In the genomic region with DNA sequence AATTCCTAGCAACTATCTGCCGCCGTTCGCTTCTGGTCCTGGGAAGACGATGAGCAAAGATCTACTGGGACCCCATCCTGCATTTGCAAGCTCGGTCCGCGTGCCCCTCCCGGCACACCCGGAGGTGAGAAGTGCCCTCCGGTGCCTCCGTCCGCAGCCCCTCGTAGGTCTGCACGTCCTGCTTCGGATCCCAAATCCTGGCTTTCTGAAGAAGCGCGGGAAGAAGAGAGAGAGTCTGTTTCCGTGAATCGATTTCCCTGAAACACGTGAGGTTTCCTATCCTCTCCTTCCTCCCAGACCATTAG, we compare ENCODE assay signal across 8 cellular contexts. TPM values are rescaled to one million over a fixed set of nuclear protein-coding genes. Genes with fewer than 3 reads are reported as not detected.
DNase-seq lines count a peak whose midpoint lies in the region; ATAC-seq and TF ChIP-seq lines count a peak whose summit lies in the region.

No MANE protein-coding gene starts in this region.

- H3K27ac Mint-ChIP-seq in chondrocyte (ENCODE audit: unreplicated experiment) = no peak overlapping the region

- intact Hi-C loops in Right ventricle myocardium inferior (cut with DNase I) (loop anchor here (1.0 to 5.0 kb wide), 5 partner anchors 304 to 843 kb away; no protein-coding TSS in a partner anchor), uterus (cut with DNase I; ENCODE audit: low total_unique reads) (loop anchor here (10.0 kb wide), 2 partner anchors 619 to 969 kb away; no protein-coding TSS in a partner anchor)

- no peak for TF ChIP-seq POLR2A in uterus (IDR thresholded peaks at IDR 0.05)

- no peaks in the 10 kb centered on the region for H3K36me3 ChIP-seq in cardiac muscle cell
- no peaks in the 10 kb centered on the region for H3K36me3 ChIP-seq in muscle layer of colon (ENCODE audit: insufficient read depth, low read length)
- H3K36me3 ChIP-seq in uterus = no peaks in the 10 kb centered on the region

- H3K27me3 ChIP-seq in cardiac muscle cell (peaks cover 96% of the 10 kb centered on the region), muscle layer of colon (ENCODE audit: control insufficient read depth in 1 of 2, insufficient read depth in 2 of 2, low read length in 2 of 2) (peaks cover 8 to 28% of the 10 kb centered on the region in 2 donors), uterus (no peaks in the 10 kb centered on the region)

- H3K36me3 Mint-ChIP-seq in chondrocyte (ENCODE audit: low read depth) = no peaks in the 10 kb centered on the region

- no peaks in the 10 kb centered on the region for H3K9me3 ChIP-seq in cardiac muscle cell (ENCODE audit: low read depth)
- no peaks in the 10 kb centered on the region for H3K9me3 ChIP-seq in muscle layer of colon (ENCODE audit: low read length)
- H3K9me3 ChIP-seq in uterus = no peaks in the 10 kb centered on the region

- H3K27ac ChIP-seq in cardiac muscle cell (no peak overlapping the region), muscle layer of colon (ENCODE audit: low read depth, low read length) (peak overlapping the region; percentile 52), uterus (peak overlapping the region; percentile 61 to 63)

- H3K4me3 ChIP-seq in cardiac muscle cell (peak overlapping the region; percentile 22), muscle layer of colon (ENCODE audit: low read depth in 1 of 2, low read length in 2 of 2) (peak overlapping the region; percentile 50 to 69), uterus (peak overlapping the region; percentile 51 to 52)

- peaks cover 25% of the 10 kb centered on the region for H3K4me1 Mint-ChIP-seq in chondrocyte (ENCODE audit: low read depth)

- no peak for TF ChIP-seq CTCF in cardiac muscle cell (IDR thresholded peaks at IDR 0.05; ENCODE audit: low read depth, low read length)
- TF ChIP-seq CTCF in chondrocyte (IDR thresholded peaks at IDR 0.05) = no peak
- TF ChIP-seq CTCF in uterus (IDR thresholded peaks at IDR 0.05) = no peak

- DNase-seq in cardiac muscle cell (ENCODE audit: low read depth in 1 of 2, low spot score in 1 of 2) (no peak), Right ventricle myocardium inferior (ENCODE audit: missing footprints) (no peak), chondrocyte (ENCODE audit: low spot score) (no peak), uterus (no peak), HT-29 (ENCODE audit: low spot score) (no peak), NCI-H1105 treated with DMSO at 0.1 percent for 48 hours (lab: John Stamatoyannopoulos, UW) (no peak), NCI-H69 (lab: John Stamatoyannopoulos, UW) (no peak)

- H3K9ac ChIP-seq in muscle layer of colon (ENCODE audit: low read length) = peak overlapping the region; percentile 18

- H3K27me3 Mint-ChIP-seq in chondrocyte (ENCODE audit: low read depth) = peaks cover 2% of the 10 kb centered on the region

- no peak for ATAC-seq in Right ventricle myocardium inferior

- no peaks in the 10 kb centered on the region for H3K9me3 Mint-ChIP-seq in chondrocyte (ENCODE audit: low read depth)

- H3K4me3 Mint-ChIP-seq in chondrocyte (ENCODE audit: unreplicated experiment) = peak overlapping the region; percentile 86

- H3K4me1 ChIP-seq in cardiac muscle cell (ENCODE audit: low read depth) (no peaks in the 10 kb centered on the region), muscle layer of colon (ENCODE audit: insufficient read depth, low read length) (peaks cover 35% of the 10 kb centered on the region), uterus (no peaks in the 10 kb centered on the region)

RNA-seq across cellular contexts. Expression of gene OSR1, which starts 5.0 kb away (rescaled TPM):
- total RNA-seq in cardiac muscle cell = 20.8 and 22.3 TPM in 2 replicates
- 17.2 and 23.2 TPM in 2 replicates for polyA plus RNA-seq in cardiac muscle cell
- total RNA-seq in Right ventricle myocardium inferior = 6.3 TPM
- 14.1 to 34.5 TPM (median 32.3 TPM) in 3 replicates for total RNA-seq in chondrocyte
- 10 to 100 TPM in 3 of 4 donors, 1 to 10 TPM in 1; 4.7 to 26.2 (median 18.6) TPM for total RNA-seq in uterus
- 8.0 and 8.9 TPM in 2 replicates for total RNA-seq in HT-29 (2014; rRNA removed; shearing (Covaris generic))
